In the genomic region with DNA sequence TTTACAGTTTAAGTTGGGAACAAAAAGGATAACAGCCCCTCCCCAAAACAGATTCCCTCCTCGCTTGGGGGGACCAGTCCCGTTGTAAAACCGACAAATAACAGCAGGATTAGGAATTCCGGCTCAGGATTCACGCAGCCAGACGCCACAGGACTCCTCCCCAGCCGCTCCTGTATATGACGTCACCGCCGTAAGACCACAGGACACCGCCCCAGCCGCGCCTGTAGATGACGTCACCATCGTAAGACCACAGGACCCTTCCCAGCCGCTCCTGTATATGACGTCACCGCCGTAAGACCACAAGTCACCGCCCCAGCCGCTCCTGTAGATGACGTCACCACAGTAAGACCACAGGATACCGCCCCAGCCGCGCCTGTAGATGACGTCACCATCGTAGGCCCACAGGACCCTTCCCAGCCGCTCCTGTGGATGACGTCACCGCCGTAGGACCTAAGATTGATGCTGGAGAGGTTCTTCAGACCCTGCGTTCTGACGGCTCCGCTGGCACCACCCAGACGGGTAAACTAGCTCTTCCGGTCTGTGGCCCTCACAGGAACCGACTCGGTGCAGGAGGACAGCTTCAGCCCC, we compare ENCODE assay signal across 1 cellular context.
TF ChIP-seq lines count a peak whose summit lies in the region.

No MANE protein-coding gene starts in this region.

TF ChIP-seq in K562, 482 proteins besides CTCF, POLR2A, EP300 and RAD21 (continued from another document and continues in another):
- TF ChIP-seq E2F5 (CRISPR knock-in tag; IDR thresholded peaks at IDR 0.05) (no peak), SMAD3 (CRISPR knock-in tag; conservative IDR thresholded peaks at IDR 0.05) (no peak), POLR2B (IDR thresholded peaks at IDR 0.05; ENCODE audit: low read depth, partially characterized antibody) (peak; percentile 30), BCL6 (CRISPR knock-in tag; IDR thresholded peaks at IDR 0.05) (no peak), ZNF277 (CRISPR knock-in tag; IDR thresholded peaks at IDR 0.05; ENCODE audit: borderline replicate concordance) (peak; percentile 76; the same call in 1 of the 2 replicates), YBX1 (IDR thresholded peaks at IDR 0.05) (no peak), KDM4B (IDR thresholded peaks at IDR 0.05; ENCODE audit: borderline replicate concordance in 2 of 2, low read depth in 1 of 2) (0 out of 4 replicates have a peak, but pooled peaks of 1 of the 2 experiments have one; percentile 53), L3MBTL2 (IDR thresholded peaks at IDR 0.05) (no peak), CREBBP (IDR thresholded peaks at IDR 0.05; ENCODE audit: low read depth, low read length) (no peak), TAF9B (IDR thresholded peaks at IDR 0.05; ENCODE audit: partially characterized antibody) (peak; percentile 63), ZNF668 (CRISPR knock-in tag; IDR thresholded peaks at IDR 0.05) (no peak), SFPQ (IDR thresholded peaks at IDR 0.05; ENCODE audit: low read depth, low read length) (no peak), ESRRA (IDR thresholded peaks at IDR 0.05; ENCODE audit: borderline replicate concordance, low read depth) (peak; percentile 87; the same call in 1 of the 2 replicates), NCOA1 (IDR thresholded peaks at IDR 0.05; ENCODE audit: low read depth) (peak; percentile 93), DPF2 (IDR thresholded peaks at IDR 0.05) (no peak; the same call in none of the 2 replicates), NCOA6 (IDR thresholded peaks at IDR 0.05) (no peak), NFIC (IDR thresholded peaks at IDR 0.05) (peak; percentile 27; the same call in 1 of the 2 replicates), KAT8 (IDR thresholded peaks at IDR 0.05; ENCODE audit: low read depth) (no peak), ZNF175 (CRISPR knock-in tag; IDR thresholded peaks at IDR 0.05; ENCODE audit: low read depth) (peak; percentile 97), RAD51 (IDR thresholded peaks at IDR 0.05; ENCODE audit: borderline replicate concordance, low read depth) (no peak), ZKSCAN8 (CRISPR knock-in tag; IDR thresholded peaks at IDR 0.05) (peak; percentile 61; the same call in 1 of the 2 replicates), CHD1 (IDR thresholded peaks at IDR 0.05; ENCODE audit: low read length) (no peak), ZFP30 (CRISPR knock-in tag; IDR thresholded peaks at IDR 0.05; ENCODE audit: borderline replicate concordance) (no peak), CBX5 (IDR thresholded peaks at IDR 0.05; ENCODE audit: borderline replicate concordance, low read depth) (peak; percentile 73; the same call in 1 of the 2 replicates), SNIP1 (IDR thresholded peaks at IDR 0.05; ENCODE audit: low read depth) (no peak), GABPA (tag; conservative IDR thresholded peaks at IDR 0.05; ENCODE audit: low read depth) (peak; percentile 76), SLC30A9 (CRISPR knock-in tag; IDR thresholded peaks at IDR 0.05) (no peak), JUNB (CRISPR knock-in tag; conservative IDR thresholded peaks at IDR 0.05) (peak; percentile 100), ZBTB12 (CRISPR knock-in tag; IDR thresholded peaks at IDR 0.05) (peak; percentile 98), ZNF778 (CRISPR knock-in tag; IDR thresholded peaks at IDR 0.05) (no peak), FOXK2 (conservative IDR thresholded peaks at IDR 0.05 in 1 of 2, IDR thresholded peaks at IDR 0.05 in 1 of 2; ENCODE audit: low read depth in 2 of 2) (peak; percentile 69 to 90), SAP30 (IDR thresholded peaks at IDR 0.05; ENCODE audit: borderline replicate concordance, insufficient read depth, low read depth, low read length, poor library complexity, severe bottlenecking) (no peak), SRF (CRISPR knock-in tag; IDR thresholded peaks at IDR 0.05) (no peak; a peak in 1 of 4 replicates), PCBP1 (IDR thresholded peaks at IDR 0.05; ENCODE audit: low read depth, low read length, poor library complexity, severe bottlenecking) (no peak), HDAC1 (IDR thresholded peaks at IDR 0.05) (peak in 1 of 2 experiments; percentile 25; a peak in 1 of 4 replicates), NFE2 (IDR thresholded peaks at IDR 0.05; ENCODE audit: low read depth) (no peak), RBM15 (IDR thresholded peaks at IDR 0.05; ENCODE audit: insufficient read depth, low read length) (no peak), BDP1 (IDR thresholded peaks at IDR 0.05; ENCODE audit: insufficient read depth, insufficient read length) (no peak), NR2F6 (CRISPR knock-in tag; IDR thresholded peaks at IDR 0.05) (peak; percentile 69; the same call in 1 of the 2 replicates)
- TF ChIP-seq, protein P1, sequence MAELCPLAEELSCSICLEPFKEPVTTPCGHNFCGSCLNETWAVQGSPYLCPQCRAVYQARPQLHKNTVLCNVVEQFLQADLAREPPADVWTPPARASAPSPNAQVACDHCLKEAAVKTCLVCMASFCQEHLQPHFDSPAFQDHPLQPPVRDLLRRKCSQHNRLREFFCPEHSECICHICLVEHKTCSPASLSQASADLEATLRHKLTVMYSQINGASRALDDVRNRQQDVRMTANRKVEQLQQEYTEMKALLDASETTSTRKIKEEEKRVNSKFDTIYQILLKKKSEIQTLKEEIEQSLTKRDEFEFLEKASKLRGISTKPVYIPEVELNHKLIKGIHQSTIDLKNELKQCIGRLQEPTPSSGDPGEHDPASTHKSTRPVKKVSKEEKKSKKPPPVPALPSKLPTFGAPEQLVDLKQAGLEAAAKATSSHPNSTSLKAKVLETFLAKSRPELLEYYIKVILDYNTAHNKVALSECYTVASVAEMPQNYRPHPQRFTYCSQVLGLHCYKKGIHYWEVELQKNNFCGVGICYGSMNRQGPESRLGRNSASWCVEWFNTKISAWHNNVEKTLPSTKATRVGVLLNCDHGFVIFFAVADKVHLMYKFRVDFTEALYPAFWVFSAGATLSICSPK (IDR thresholded peaks at IDR 0.05; ENCODE audit: borderline replicate concordance) = no peak
- TF ChIP-seq, protein P2, sequence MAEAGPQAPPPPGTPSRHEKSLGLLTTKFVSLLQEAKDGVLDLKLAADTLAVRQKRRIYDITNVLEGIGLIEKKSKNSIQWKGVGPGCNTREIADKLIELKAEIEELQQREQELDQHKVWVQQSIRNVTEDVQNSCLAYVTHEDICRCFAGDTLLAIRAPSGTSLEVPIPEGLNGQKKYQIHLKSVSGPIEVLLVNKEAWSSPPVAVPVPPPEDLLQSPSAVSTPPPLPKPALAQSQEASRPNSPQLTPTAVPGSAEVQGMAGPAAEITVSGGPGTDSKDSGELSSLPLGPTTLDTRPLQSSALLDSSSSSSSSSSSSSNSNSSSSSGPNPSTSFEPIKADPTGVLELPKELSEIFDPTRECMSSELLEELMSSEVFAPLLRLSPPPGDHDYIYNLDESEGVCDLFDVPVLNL (CRISPR knock-in tag; IDR thresholded peaks at IDR 0.05; ENCODE audit: low read depth) = no peak
- TF ChIP-seq, protein P3, sequence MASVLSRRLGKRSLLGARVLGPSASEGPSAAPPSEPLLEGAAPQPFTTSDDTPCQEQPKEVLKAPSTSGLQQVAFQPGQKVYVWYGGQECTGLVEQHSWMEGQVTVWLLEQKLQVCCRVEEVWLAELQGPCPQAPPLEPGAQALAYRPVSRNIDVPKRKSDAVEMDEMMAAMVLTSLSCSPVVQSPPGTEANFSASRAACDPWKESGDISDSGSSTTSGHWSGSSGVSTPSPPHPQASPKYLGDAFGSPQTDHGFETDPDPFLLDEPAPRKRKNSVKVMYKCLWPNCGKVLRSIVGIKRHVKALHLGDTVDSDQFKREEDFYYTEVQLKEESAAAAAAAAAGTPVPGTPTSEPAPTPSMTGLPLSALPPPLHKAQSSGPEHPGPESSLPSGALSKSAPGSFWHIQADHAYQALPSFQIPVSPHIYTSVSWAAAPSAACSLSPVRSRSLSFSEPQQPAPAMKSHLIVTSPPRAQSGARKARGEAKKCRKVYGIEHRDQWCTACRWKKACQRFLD (CRISPR knock-in tag; IDR thresholded peaks at IDR 0.05) = peak; percentile 92; the same call in 1 of the 2 replicates
